In the genomic region with DNA sequence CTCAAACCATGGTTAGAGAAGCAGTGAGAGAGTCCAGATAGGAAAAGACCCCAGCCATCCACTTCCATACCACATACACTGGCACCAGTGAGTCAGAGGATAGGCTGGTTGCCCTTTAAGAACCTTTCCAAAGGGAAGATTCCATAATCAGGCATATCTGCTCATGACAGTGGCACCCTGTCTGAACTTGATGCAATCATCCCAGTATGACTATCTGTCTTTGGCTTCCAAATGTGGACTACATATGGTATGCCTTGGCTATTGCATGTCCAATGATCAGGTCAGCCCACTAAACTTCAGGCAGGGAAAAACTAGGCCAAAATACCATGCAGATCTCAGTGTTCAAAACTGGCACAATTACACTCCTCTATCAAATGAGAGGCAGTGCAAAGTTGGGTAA, we compare ENCODE assay signal across 13 cellular contexts. TPM values are rescaled to one million over a fixed set of nuclear protein-coding genes. Genes with fewer than 3 reads are reported as not detected.
DNase-seq lines count a peak whose midpoint lies in the region; ATAC-seq and TF ChIP-seq lines count a peak whose summit lies in the region.
"Had no signal": no experiment of that assay in that cellular context is flagged by ENCODE, and none has a peak within 500 bp of the region (broad histone marks: within the 10 kb centered on the region; RNA-seq: fewer than 3 reads in every experiment).

No MANE protein-coding gene starts in this region.

- no peaks in the 10 kb centered on the region for H3K9me3 Mint-ChIP-seq in stimulated activated naive B cell treated with anti-CD40 and anti-IgM and Interleukin-4, amounts not matched to agents 10 μg/mL and 1 μg/mL and 100 μg/mL, for 72 hours

- no peaks in the 10 kb centered on the region for H3K36me3 ChIP-seq in upper lobe of left lung
- H3K36me3 ChIP-seq: HAP-1 had no signal

- no peak overlapping the region for H3K4me3 Mint-ChIP-seq in stimulated activated naive B cell treated with anti-CD40 and anti-IgM and Interleukin-4, amounts not matched to agents 10 μg/mL and 1 μg/mL and 100 μg/mL, for 72 hours
- H3K4me3 Mint-ChIP-seq: brain had no signal

- no peaks in the 10 kb centered on the region for H3K27me3 ChIP-seq in upper lobe of left lung

- no peak overlapping the region for H3K4me3 ChIP-seq in upper lobe of left lung
- H3K4me3 ChIP-seq: HAP-1 had no signal

- H3K4me1 Mint-ChIP-seq in stimulated activated naive B cell treated with anti-CD40 and anti-IgM and Interleukin-4, amounts not matched to agents 10 μg/mL and 1 μg/mL and 100 μg/mL, for 72 hours = peaks cover 6 to 18% of the 10 kb centered on the region in 2 donors

- peak overlapping the region; percentile 36 to 90 (median 88) for H3K27ac ChIP-seq in upper lobe of left lung

- ATAC-seq in upper lobe of left lung (ENCODE audit: low FRiP score in 2 of 2) (peak in 1 of 2 donors; percentile 19), HG03457 (IDR thresholded peaks at IDR 0.05; ENCODE audit: unreplicated experiment) (no peak), GM19328 (IDR thresholded peaks at IDR 0.05; ENCODE audit: unreplicated experiment) (no peak)
- no peak for ATAC-seq in stimulated activated naive B cell treated with anti-CD40 and anti-IgM and Interleukin-4, amounts not matched to agents 10 μg/mL and 1 μg/mL and 100 μg/mL, for 72 hours (replicated peaks)

- DNase-seq in HS-5 (ENCODE audit: low read depth) (peak; percentile 85), dermis blood vessel endothelial cell (peak; percentile 19), lung microvascular endothelial cell (ENCODE audit: low read depth in 2 of 2) (peak; percentile 11 to 15), upper lobe of left lung (no peak)
- DNase-seq in stimulated activated naive B cell treated with anti-CD40 and anti-IgM and Interleukin-4, amounts not matched to agents 10 μg/mL and 1 μg/mL and 100 μg/mL, for 72 hours = no peak
- DNase-seq: NCI-H526; stimulated activated CD4-positive, alpha-beta T cell treated with anti-CD3 and anti-CD28 coated beads, Interleukin-4, amount 100 ng/mL, for 1 hour; T-helper 1 cell had no signal

- H3K9me3 ChIP-seq in upper lobe of left lung = no peaks in the 10 kb centered on the region
- H3K9me3 ChIP-seq: HAP-1 had no signal

- no peak for TF ChIP-seq CTCF in upper lobe of left lung (IDR thresholded peaks at IDR 0.05)

- peaks cover 0 to 7% of the 10 kb centered on the region in 2 donors for H3K27me3 Mint-ChIP-seq in stimulated activated naive B cell treated with anti-CD40 and anti-IgM and Interleukin-4, amounts not matched to agents 10 μg/mL and 1 μg/mL and 100 μg/mL, for 72 hours
- H3K27me3 Mint-ChIP-seq: brain had no signal

- no peak for TF ChIP-seq EP300 in upper lobe of left lung (IDR thresholded peaks at IDR 0.05)

- no peak for TF ChIP-seq POLR2A in upper lobe of left lung (IDR thresholded peaks at IDR 0.05)

- no peaks in the 10 kb centered on the region for H3K36me3 Mint-ChIP-seq in stimulated activated naive B cell treated with anti-CD40 and anti-IgM and Interleukin-4, amounts not matched to agents 10 μg/mL and 1 μg/mL and 100 μg/mL, for 72 hours
- H3K36me3 Mint-ChIP-seq: brain had no signal

- H3K27ac Mint-ChIP-seq in stimulated activated naive B cell treated with anti-CD40 and anti-IgM and Interleukin-4, amounts not matched to agents 10 μg/mL and 1 μg/mL and 100 μg/mL, for 72 hours = no peak overlapping the region

- peaks cover 15 to 27% (median 22%) of the 10 kb centered on the region in 4 donors for H3K4me1 ChIP-seq in upper lobe of left lung

RNA-seq across cellular contexts. Expression of a gene that starts 20.6 kb away (rescaled TPM):
- total RNA-seq in dermis blood vessel endothelial cell (54.4 and 56.5 TPM in 2 replicates), lung microvascular endothelial cell (5.9 and 17.3 TPM in 2 replicates), upper lobe of left lung (100 to 1,000 TPM in 1 of 6 donors, 10 to 100 TPM in 5; 32.5 to 101 (median 63.0) TPM)
- total RNA-seq: myocyte had no signal

RNA-seq across cellular contexts. Expression of a gene that starts 28.3 kb away (rescaled TPM):
- 267 and 268 TPM in 2 replicates for total RNA-seq in dermis blood vessel endothelial cell
- 165 and 177 TPM in 2 replicates for total RNA-seq in lung microvascular endothelial cell
- total RNA-seq in upper lobe of left lung = 100 to 1,000 TPM in 1 of 6 donors, 10 to 100 TPM in 5; 21.0 to 120 (median 75.8) TPM

RNA-seq across cellular contexts. Expression of a gene that starts 28.7 kb away (rescaled TPM):
- total RNA-seq in dermis blood vessel endothelial cell (31.3 and 42.7 TPM in 2 replicates), lung microvascular endothelial cell (12.2 and 20.6 TPM in 2 replicates), upper lobe of left lung (100 to 1,000 TPM in 1 of 6 donors, 10 to 100 TPM in 5; 58.2 to 159 (median 63.1) TPM)

RNA-seq across cellular contexts. Expression of a gene that starts 40.6 kb away (rescaled TPM):
- total RNA-seq in dermis blood vessel endothelial cell (45.6 and 60.8 TPM in 2 replicates), lung microvascular endothelial cell (48.8 and 52.0 TPM in 2 replicates), upper lobe of left lung (10 to 100 TPM; 13.5 to 44.4 (median 35.2) TPM)

Comparison
In these comparisons a context has a peak if more than half of its experiments do, and no peak if none do; other contexts are left out.
1. DNase-seq: peak in HS-5 (single experiment), dermis blood vessel endothelial cell (single experiment) and lung microvascular endothelial cell (2 of 2); none in upper lobe of left lung (0 of 2) and stimulated activated naive B cell treated with anti-CD40 and anti-IgM and Interleukin-4, amounts not matched to agents 10 μg/mL and 1 μg/mL and 100 μg/mL, for 72 hours (single experiment).